ENCODE assay signal across 8 cellular contexts in genomic region chr11:316031-316701, GRCh38. TPM values are rescaled to one million over a fixed set of nuclear protein-coding genes. Genes with fewer than 3 reads are reported as not detected.
A peak's percentile ranks its signal among the peaks of the same experiment; 100 is the strongest.
DNase-seq lines count a peak whose midpoint lies in the region; ATAC-seq and TF ChIP-seq lines count a peak whose summit lies in the region.
"Had no signal": no experiment of that assay in that cellular context is flagged by ENCODE, and none has a peak within 500 bp of the region (broad histone marks: within the 10 kb centered on the region; RNA-seq: fewer than 3 reads in every experiment).

No MANE protein-coding gene starts in this region.

- H3K36me3 ChIP-seq in upper lobe of right lung (no peaks in the 10 kb centered on the region), A673 (ENCODE audit: insufficient read depth, low read length, poor library complexity, severe bottlenecking) (no peaks in the 10 kb centered on the region)

- intact Hi-C loops in activated naive CD4-positive, alpha-beta T cell treated with anti-CD3 and anti-CD28 coated beads for 36 hours (cut with micrococcal nuclease): loop anchor here (10.0 kb wide), 1 partner anchor 479 kb away; the partner anchor contains the start of genes CEND1 and SLC25A22
- intact Hi-C loops in upper lobe of right lung (cut with DNase I) (no loop called here), A673 (cut with micrococcal nuclease; ENCODE audit: unreplicated experiment) (no loop called here)

- H3K9me3 ChIP-seq in upper lobe of right lung (no peaks in the 10 kb centered on the region), A673 (ENCODE audit: low read depth, low read length, poor library complexity, severe bottlenecking) (no peaks in the 10 kb centered on the region)

- CTCF ChIA-PET in activated naive CD4-positive, alpha-beta T cell treated with anti-CD3 and anti-CD28 coated beads for 36 hours (lab: Charles Lee): interaction anchor here (1.0 to 2.2 kb wide), 7 partner anchors 9 to 65 kb away, joined by 4 to 13 read pairs (median 9); partner anchors contain the start of gene IFITM2
- CTCF ChIA-PET in A673 (lab: Charles Lee): no interaction called here

- BruUV-seq in A673 (replicated peaks; lab: Mats Ljungman, UMichigan): no TSS peak

- H3K4me1 ChIP-seq in upper lobe of right lung: peaks cover 29% of the 10 kb centered on the region
- peaks cover 13% of the 10 kb centered on the region for H3K4me1 ChIP-seq in A673 (ENCODE audit: insufficient read depth, low read length, poor library complexity, severe bottlenecking)

- H3K36me3 Mint-ChIP-seq in activated naive CD4-positive, alpha-beta T cell treated with anti-CD3 and anti-CD28 coated beads for 36 hours (ENCODE audit: low read depth): peaks cover 48% of the 10 kb centered on the region
- peaks cover 4 to 29% (median 20%) of the 10 kb centered on the region in 3 donors for H3K36me3 Mint-ChIP-seq in immature natural killer cell

- H3K9me3 Mint-ChIP-seq in activated naive CD4-positive, alpha-beta T cell treated with anti-CD3 and anti-CD28 coated beads for 36 hours: no peaks in the 10 kb centered on the region
- H3K9me3 Mint-ChIP-seq in immature natural killer cell: no peaks in the 10 kb centered on the region

- no peak for TF ChIP-seq CTCF in upper lobe of right lung (IDR thresholded peaks at IDR 0.05)
- TF ChIP-seq CTCF in A673 (conservative IDR thresholded peaks at IDR 0.05; ENCODE audit: low read depth, low read length): no peak

- H3K4me3 ChIP-seq in upper lobe of right lung (peak overlapping the region; percentile 62), A673 (ENCODE audit: low read depth, low read length, poor library complexity, severe bottlenecking) (no peak overlapping the region)

- DNase-seq in activated naive CD4-positive, alpha-beta T cell treated with anti-CD3 and anti-CD28 coated beads for 36 hours: peak; percentile 55
- no peak for DNase-seq in activated naive CD4-positive, alpha-beta T cell treated with anti-CD3 and anti-CD28 coated beads, Interleukin-2, amount 50 U/mL, for 16 hours
- peak; percentile 71 to 78 (median 72) for DNase-seq in immature natural killer cell
- DNase-seq in upper lobe of right lung: peak; percentile 72
- no peak for DNase-seq in A673 (ENCODE audit: low spot score)
- DNase-seq: Calu3, NCI-H1105 had no signal

- H3K27ac ChIP-seq in upper lobe of right lung (peak overlapping the region; percentile 89), A673 (ENCODE audit: low read depth, low read length, poor library complexity, severe bottlenecking) (no peak overlapping the region)

- H3K27me3 ChIP-seq in upper lobe of right lung (no peaks in the 10 kb centered on the region), A673 (replicated peaks; ENCODE audit: insufficient read depth, low read depth, low read length, poor library complexity) (no peaks in the 10 kb centered on the region)

- H3K27me3 Mint-ChIP-seq in activated naive CD4-positive, alpha-beta T cell treated with anti-CD3 and anti-CD28 coated beads for 36 hours (ENCODE audit: low read depth): no peaks in the 10 kb centered on the region
- H3K27me3 Mint-ChIP-seq in immature natural killer cell (ENCODE audit: low read depth in 3 of 3): peaks cover 19 to 44% (median 30%) of the 10 kb centered on the region in 3 donors

- H3K4me3 Mint-ChIP-seq in activated naive CD4-positive, alpha-beta T cell treated with anti-CD3 and anti-CD28 coated beads for 36 hours: peak overlapping the region; percentile 93
- peak overlapping the region; percentile 89 to 94 (median 92) for H3K4me3 Mint-ChIP-seq in immature natural killer cell

- H3K27ac Mint-ChIP-seq in activated naive CD4-positive, alpha-beta T cell treated with anti-CD3 and anti-CD28 coated beads for 36 hours: peak overlapping the region; percentile 95
- peak overlapping the region; percentile 93 to 99 (median 98) for H3K27ac Mint-ChIP-seq in immature natural killer cell

- POLR2A ChIA-PET in A673 (lab: Charles Lee; ENCODE audit: low non-redundant PET): no interaction called here

- ATAC-seq in upper lobe of right lung: no peak
- ATAC-seq in HG02884 (IDR thresholded peaks at IDR 0.05; ENCODE audit: unreplicated experiment): no peak

- peaks cover 32% of the 10 kb centered on the region for H3K4me1 Mint-ChIP-seq in activated naive CD4-positive, alpha-beta T cell treated with anti-CD3 and anti-CD28 coated beads for 36 hours (ENCODE audit: low read depth)
- H3K4me1 Mint-ChIP-seq in immature natural killer cell: peaks cover 61 to 62% of the 10 kb centered on the region in 2 donors

RNA-seq across cellular contexts. Expression of gene IFITM1, which starts 2.3 kb away (rescaled TPM):
- total RNA-seq in activated naive CD4-positive, alpha-beta T cell treated with anti-CD3 and anti-CD28 coated beads for 36 hours: 100 to 1,000 TPM; 359 to 378 TPM
- 1,000 to 10,000 TPM; 2,792 to 4,533 (median 3,562) TPM for polyA plus RNA-seq in immature natural killer cell
- 128 TPM for total RNA-seq in upper lobe of right lung
- 24.4 and 34.1 TPM in 2 replicates for total RNA-seq in A673 (2021)

RNA-seq across cellular contexts. Expression of gene IFITM3, which starts 4.5 kb away (rescaled TPM):
- 10 to 100 TPM; 54.5 to 56.6 TPM for total RNA-seq in activated naive CD4-positive, alpha-beta T cell treated with anti-CD3 and anti-CD28 coated beads for 36 hours
- polyA plus RNA-seq in immature natural killer cell: 100 to 1,000 TPM; 138 to 675 (median 423) TPM
- total RNA-seq in upper lobe of right lung (692 TPM), A673 (2021) (87.6 and 99.8 TPM in 2 replicates)

RNA-seq across cellular contexts. Expression of gene IFITM2, which starts 8.6 kb away (rescaled TPM):
- total RNA-seq in activated naive CD4-positive, alpha-beta T cell treated with anti-CD3 and anti-CD28 coated beads for 36 hours: 100 to 1,000 TPM; 760 to 802 TPM
- 1,000 to 10,000 TPM; 4,348 to 7,867 (median 6,958) TPM for polyA plus RNA-seq in immature natural killer cell
- total RNA-seq in upper lobe of right lung (521 TPM), A673 (2021) (23.3 and 25.5 TPM in 2 replicates)

RNA-seq across cellular contexts. Expression of gene IFITM5, which starts 16.8 kb away (rescaled TPM):
- total RNA-seq in activated naive CD4-positive, alpha-beta T cell treated with anti-CD3 and anti-CD28 coated beads for 36 hours: not detected
- not detected for polyA plus RNA-seq in immature natural killer cell
- not detected for total RNA-seq in upper lobe of right lung
- total RNA-seq in A673 (2021): not detected in 2 replicates
- total RNA-seq: Calu3 had no signal

RNA-seq across cellular contexts. Expression of gene PGGHG, which starts 27.2 kb away (rescaled TPM):
- 100 to 1,000 TPM in 1 of 2 experiments, 10 to 100 TPM in 1; 99.6 to 101 TPM for total RNA-seq in activated naive CD4-positive, alpha-beta T cell treated with anti-CD3 and anti-CD28 coated beads for 36 hours
- polyA plus RNA-seq in immature natural killer cell: 10 to 100 TPM in 2 of 3 donors, 1 to 10 TPM in 1; 8.1 to 17.4 (median 11.4) TPM
- 105 TPM for total RNA-seq in upper lobe of right lung
- 5.4 and 8.6 TPM in 2 replicates for total RNA-seq in A673 (2021)

Comparison
In these comparisons a context has a peak if more than half of its experiments do, and no peak if none do; other contexts are left out.
1. DNase-seq: peak in activated naive CD4-positive, alpha-beta T cell treated with anti-CD3 and anti-CD28 coated beads for 36 hours (single experiment), immature natural killer cell (3 of 3) and upper lobe of right lung (single experiment); none in activated naive CD4-positive, alpha-beta T cell treated with anti-CD3 and anti-CD28 coated beads, Interleukin-2, amount 50 U/mL, for 16 hours (single experiment) and A673 (single experiment).
2. RNA of gene IFITM2, which starts 8.6 kb away (total RNA-seq): 760 to 802 TPM in activated naive CD4-positive, alpha-beta T cell treated with anti-CD3 and anti-CD28 coated beads for 36 hours and 521 TPM in upper lobe of right lung (single experiment); 23.3 to 25.5 TPM in A673; every median in the first group is over 10 times any median in the second.